10 cellular contexts compared by ENCODE assay signal in the genomic region with DNA sequence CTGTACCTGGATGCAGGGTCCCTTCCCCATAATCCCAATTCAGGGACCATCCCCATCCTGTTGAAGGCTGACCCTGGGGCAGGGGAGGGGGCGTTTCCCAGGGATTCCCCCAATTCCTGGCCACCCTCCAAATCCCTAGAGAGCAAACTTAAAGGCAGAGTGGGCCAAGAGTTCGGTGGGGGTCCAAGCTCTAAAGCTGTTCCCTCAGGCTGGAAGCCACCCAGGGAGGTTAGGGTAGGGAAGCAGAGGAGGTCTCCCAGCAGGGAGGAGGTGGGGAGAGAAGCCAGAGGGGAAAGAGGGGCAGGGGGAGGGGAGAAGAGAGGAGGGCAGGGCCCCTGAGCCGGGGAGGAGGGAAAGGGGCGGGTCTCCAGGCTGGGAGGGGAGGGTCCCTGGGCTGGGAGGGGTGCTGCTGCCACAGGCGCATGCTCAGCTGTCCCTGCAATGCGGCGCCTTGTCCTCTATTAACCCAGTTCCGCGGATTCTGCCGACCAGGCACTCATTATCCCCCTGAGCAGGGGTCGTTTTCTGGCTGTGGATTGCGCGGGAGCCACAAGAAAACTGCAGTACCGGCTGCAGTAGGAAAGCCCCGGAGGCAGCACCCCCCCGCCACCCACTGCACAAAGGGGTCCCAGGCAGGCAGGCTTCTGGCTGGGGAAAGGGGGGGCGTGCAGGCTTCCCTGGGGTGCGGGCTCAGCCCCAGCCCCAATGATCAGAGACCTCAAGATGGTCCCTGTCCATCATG. TPM values are rescaled to one million over a fixed set of nuclear protein-coding genes. Genes with fewer than 3 reads are reported as not detected.
DNase-seq lines count a peak whose midpoint lies in the region; ATAC-seq and TF ChIP-seq lines count a peak whose summit lies in the region.
"Had no signal": no experiment of that assay in that cellular context is flagged by ENCODE, and none has a peak within 500 bp of the region (broad histone marks: within the 10 kb centered on the region; RNA-seq: fewer than 3 reads in every experiment).

No MANE protein-coding gene starts in this region.

- H3K9me3 ChIP-seq in iPS-18c (ENCODE audit: control insufficient read depth, insufficient read depth, low read length) (no peaks in the 10 kb centered on the region), smooth muscle cell (replicated peaks; ENCODE audit: low read depth) (no peaks in the 10 kb centered on the region)
- H3K9me3 ChIP-seq: pancreas had no signal

- H3K79me2 ChIP-seq in smooth muscle cell (ENCODE audit: low read depth): no peaks in the 10 kb centered on the region

- in situ Hi-C loops in GM13977 (cut with MboI; ENCODE audit: low pct_unique_long_range_greater_than_20kb, low sequenced_read_pairs, unreplicated experiment): no loop called here

- TF ChIP-seq CTCF in smooth muscle cell (IDR thresholded peaks at IDR 0.05; ENCODE audit: borderline replicate concordance, insufficient read depth, poor library complexity, severe bottlenecking) (no peak), GM13977 (IDR thresholded peaks at IDR 0.05; ENCODE audit: extremely low read depth, insufficient read depth, missing control alignments) (no peak)

- H4K20me1 ChIP-seq in smooth muscle cell (ENCODE audit: low read depth): no peaks in the 10 kb centered on the region

- H3K9ac ChIP-seq in smooth muscle cell (ENCODE audit: low read depth): no peak overlapping the region

- no peaks in the 10 kb centered on the region for H3K36me3 ChIP-seq in smooth muscle cell (ENCODE audit: low read depth)
- H3K36me3 ChIP-seq: pancreas had no signal

- H3F3A ChIP-seq in smooth muscle cell (ENCODE audit: low read depth): no peaks in the 10 kb centered on the region

- H3K27ac ChIP-seq in caudate nucleus (ENCODE audit: low read depth, low read length): peak overlapping the region; percentile 73
- no peak overlapping the region for H3K27ac ChIP-seq in smooth muscle cell (ENCODE audit: low read depth)
- H3K27ac ChIP-seq: pancreas had no signal

- H3K27me3 ChIP-seq in smooth muscle cell (ENCODE audit: low read depth): no peaks in the 10 kb centered on the region
- H3K27me3 ChIP-seq: pancreas had no signal

- peaks cover 14% of the 10 kb centered on the region for H3K4me1 ChIP-seq in smooth muscle cell (ENCODE audit: low read depth)
- H3K4me1 ChIP-seq: pancreas had no signal

- peak overlapping the region; percentile 79 for H3K4me2 ChIP-seq in smooth muscle cell

- 26% methylated on average over 12 of the region's 18 CpGs for WGBS in smooth muscle cell (ENCODE audit: low lambda C conversion rate)

- ATAC-seq in HG03280 (IDR thresholded peaks at IDR 0.05; ENCODE audit: unreplicated experiment): no peak
- ATAC-seq: pancreas had no signal

- DNase-seq in NCI-H1436 (lab: John Stamatoyannopoulos, UW) (peak; percentile 72), NCI-H1436 treated with DMSO at 0.1 percent for 48 hours (lab: John Stamatoyannopoulos, UW) (no peak), caudate nucleus (lab: John Stamatoyannopoulos, UW) (peak in 3 of 61 donors; percentile 27 to 44 (median 42)), smooth muscle cell (lab: John Stamatoyannopoulos, UW; ENCODE audit: unreplicated experiment) (no peak), GM13977 (ENCODE audit: low spot score) (no peak), NCI-H446 treated with DMSO at 0.1 percent for 48 hours (lab: John Stamatoyannopoulos, UW) (no peak)

- peak overlapping the region; percentile 16; the same call in 1 of the 2 replicates for H3K4me3 ChIP-seq in iPS-18c (ENCODE audit: insufficient read depth, low read depth, low read length)
- H3K4me3 ChIP-seq in smooth muscle cell: peak overlapping the region; percentile 26
- H3K4me3 ChIP-seq: pancreas had no signal

- peak overlapping the region; percentile 77 for H2AFZ ChIP-seq in smooth muscle cell (ENCODE audit: low read depth)

RNA-seq across cellular contexts. Expression of gene CAMK2B, which starts 49.4 kb away (rescaled TPM):
- not detected in 2 replicates for total RNA-seq in smooth muscle cell
- not detected in 2 replicates for polyA plus RNA-seq in smooth muscle cell
- total RNA-seq: epithelial cell of proximal tubule had no signal
